1 cellular context compared by ENCODE assay signal in the genomic region with DNA sequence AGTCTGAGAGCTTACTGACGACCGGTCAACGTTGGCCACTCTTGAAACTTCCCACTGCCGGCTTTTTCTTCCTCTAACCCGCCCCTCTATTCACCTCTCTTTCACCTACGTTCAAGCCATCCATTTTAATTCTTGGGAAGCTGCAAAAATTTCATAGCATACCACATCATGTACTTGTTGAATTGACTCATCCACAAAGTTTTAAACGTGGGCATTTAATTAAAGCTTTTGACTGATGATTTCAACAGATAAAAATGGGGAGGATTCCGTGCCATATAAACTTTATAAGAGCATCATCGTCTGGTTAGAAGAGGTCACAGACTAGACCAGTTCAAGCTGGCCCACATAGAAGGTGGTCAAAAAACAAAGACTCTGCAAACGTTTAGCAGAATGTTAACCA.
TF ChIP-seq lines count a peak whose summit lies in the region.

No MANE protein-coding gene starts in this region.

TF ChIP-seq in SK-N-SH, 30 proteins besides CTCF, POLR2A, EP300 and RAD21:
- TF ChIP-seq MXI1 (IDR thresholded peaks at IDR 0.05; ENCODE audit: low read depth, low read length) (no peak), FOXJ3 (CRISPR knock-in tag; IDR thresholded peaks at IDR 0.05) (no peak), PBX3 (IDR thresholded peaks at IDR 0.05) (peak; percentile 23; the same call in 1 of the 2 replicates), RXRA (IDR thresholded peaks at IDR 0.05; ENCODE audit: borderline replicate concordance, low read depth) (0 out of 2 replicates have a peak, but pooled peaks have one; percentile 38), JUND (IDR thresholded peaks at IDR 0.05) (peak; percentile 22; the same call in 1 of the 2 replicates), YY1 (IDR thresholded peaks at IDR 0.05; ENCODE audit: low read depth) (no peak), TEAD4 (IDR thresholded peaks at IDR 0.05; ENCODE audit: borderline replicate concordance, insufficient read depth) (no peak), TCF12 (IDR thresholded peaks at IDR 0.05) (peak; percentile 37; the same call in 1 of the 2 replicates), MEF2A (IDR thresholded peaks at IDR 0.05; ENCODE audit: borderline replicate concordance, low read depth) (no peak), SMC3 (IDR thresholded peaks at IDR 0.05; ENCODE audit: low read depth, low read length) (no peak), GABPA (IDR thresholded peaks at IDR 0.05; ENCODE audit: low read depth) (no peak), TAF1 (IDR thresholded peaks at IDR 0.05; ENCODE audit: borderline replicate concordance, low read depth, low read length) (no peak), FOXM1 (IDR thresholded peaks at IDR 0.05; ENCODE audit: low read depth) (no peak), CHD2 (IDR thresholded peaks at IDR 0.05; ENCODE audit: low read length, partially characterized antibody) (no peak), RFX5 (IDR thresholded peaks at IDR 0.05; ENCODE audit: low read length) (no peak), FOSL2 (IDR thresholded peaks at IDR 0.05; ENCODE audit: borderline replicate concordance, low read depth) (peak; percentile 57), GATA2 (CRISPR knock-in tag; IDR thresholded peaks at IDR 0.05) (no peak), POLR2AphosphoS5 (IDR thresholded peaks at IDR 0.05; ENCODE audit: low read depth, low read length) (no peak)
- TF ChIP-seq, protein P1, sequence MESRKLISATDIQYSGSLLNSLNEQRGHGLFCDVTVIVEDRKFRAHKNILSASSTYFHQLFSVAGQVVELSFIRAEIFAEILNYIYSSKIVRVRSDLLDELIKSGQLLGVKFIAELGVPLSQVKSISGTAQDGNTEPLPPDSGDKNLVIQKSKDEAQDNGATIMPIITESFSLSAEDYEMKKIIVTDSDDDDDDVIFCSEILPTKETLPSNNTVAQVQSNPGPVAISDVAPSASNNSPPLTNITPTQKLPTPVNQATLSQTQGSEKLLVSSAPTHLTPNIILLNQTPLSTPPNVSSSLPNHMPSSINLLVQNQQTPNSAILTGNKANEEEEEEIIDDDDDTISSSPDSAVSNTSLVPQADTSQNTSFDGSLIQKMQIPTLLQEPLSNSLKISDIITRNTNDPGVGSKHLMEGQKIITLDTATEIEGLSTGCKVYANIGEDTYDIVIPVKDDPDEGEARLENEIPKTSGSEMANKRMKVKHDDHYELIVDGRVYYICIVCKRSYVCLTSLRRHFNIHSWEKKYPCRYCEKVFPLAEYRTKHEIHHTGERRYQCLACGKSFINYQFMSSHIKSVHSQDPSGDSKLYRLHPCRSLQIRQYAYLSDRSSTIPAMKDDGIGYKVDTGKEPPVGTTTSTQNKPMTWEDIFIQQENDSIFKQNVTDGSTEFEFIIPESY (IDR thresholded peaks at IDR 0.05; ENCODE audit: borderline replicate concordance, low read depth) = no peak
- TF ChIP-seq, protein P2, sequence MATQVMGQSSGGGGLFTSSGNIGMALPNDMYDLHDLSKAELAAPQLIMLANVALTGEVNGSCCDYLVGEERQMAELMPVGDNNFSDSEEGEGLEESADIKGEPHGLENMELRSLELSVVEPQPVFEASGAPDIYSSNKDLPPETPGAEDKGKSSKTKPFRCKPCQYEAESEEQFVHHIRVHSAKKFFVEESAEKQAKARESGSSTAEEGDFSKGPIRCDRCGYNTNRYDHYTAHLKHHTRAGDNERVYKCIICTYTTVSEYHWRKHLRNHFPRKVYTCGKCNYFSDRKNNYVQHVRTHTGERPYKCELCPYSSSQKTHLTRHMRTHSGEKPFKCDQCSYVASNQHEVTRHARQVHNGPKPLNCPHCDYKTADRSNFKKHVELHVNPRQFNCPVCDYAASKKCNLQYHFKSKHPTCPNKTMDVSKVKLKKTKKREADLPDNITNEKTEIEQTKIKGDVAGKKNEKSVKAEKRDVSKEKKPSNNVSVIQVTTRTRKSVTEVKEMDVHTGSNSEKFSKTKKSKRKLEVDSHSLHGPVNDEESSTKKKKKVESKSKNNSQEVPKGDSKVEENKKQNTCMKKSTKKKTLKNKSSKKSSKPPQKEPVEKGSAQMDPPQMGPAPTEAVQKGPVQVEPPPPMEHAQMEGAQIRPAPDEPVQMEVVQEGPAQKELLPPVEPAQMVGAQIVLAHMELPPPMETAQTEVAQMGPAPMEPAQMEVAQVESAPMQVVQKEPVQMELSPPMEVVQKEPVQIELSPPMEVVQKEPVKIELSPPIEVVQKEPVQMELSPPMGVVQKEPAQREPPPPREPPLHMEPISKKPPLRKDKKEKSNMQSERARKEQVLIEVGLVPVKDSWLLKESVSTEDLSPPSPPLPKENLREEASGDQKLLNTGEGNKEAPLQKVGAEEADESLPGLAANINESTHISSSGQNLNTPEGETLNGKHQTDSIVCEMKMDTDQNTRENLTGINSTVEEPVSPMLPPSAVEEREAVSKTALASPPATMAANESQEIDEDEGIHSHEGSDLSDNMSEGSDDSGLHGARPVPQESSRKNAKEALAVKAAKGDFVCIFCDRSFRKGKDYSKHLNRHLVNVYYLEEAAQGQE (IDR thresholded peaks at IDR 0.05; ENCODE audit: low read depth, low read length) = no peak
- TF ChIP-seq, protein P3, sequence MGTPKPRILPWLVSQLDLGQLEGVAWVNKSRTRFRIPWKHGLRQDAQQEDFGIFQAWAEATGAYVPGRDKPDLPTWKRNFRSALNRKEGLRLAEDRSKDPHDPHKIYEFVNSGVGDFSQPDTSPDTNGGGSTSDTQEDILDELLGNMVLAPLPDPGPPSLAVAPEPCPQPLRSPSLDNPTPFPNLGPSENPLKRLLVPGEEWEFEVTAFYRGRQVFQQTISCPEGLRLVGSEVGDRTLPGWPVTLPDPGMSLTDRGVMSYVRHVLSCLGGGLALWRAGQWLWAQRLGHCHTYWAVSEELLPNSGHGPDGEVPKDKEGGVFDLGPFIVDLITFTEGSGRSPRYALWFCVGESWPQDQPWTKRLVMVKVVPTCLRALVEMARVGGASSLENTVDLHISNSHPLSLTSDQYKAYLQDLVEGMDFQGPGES (IDR thresholded peaks at IDR 0.05; ENCODE audit: low read depth, low read length) = no peak
TF ChIP-seq in SK-N-SH: peak in this region for 5.
